ENCODE assay signal across 1 cellular context in genomic region chr10:42690449-42691360, GRCh38.
TF ChIP-seq lines count a peak whose summit lies in the region.

No MANE protein-coding gene starts in this region.

TF ChIP-seq in SK-N-SH, 30 proteins besides CTCF, POLR2A, EP300 and RAD21 (continued from another document):
- no peak for TF ChIP-seq IRF3 (IDR thresholded peaks at IDR 0.05; ENCODE audit: low read depth, low read length)
